In the genomic region with DNA sequence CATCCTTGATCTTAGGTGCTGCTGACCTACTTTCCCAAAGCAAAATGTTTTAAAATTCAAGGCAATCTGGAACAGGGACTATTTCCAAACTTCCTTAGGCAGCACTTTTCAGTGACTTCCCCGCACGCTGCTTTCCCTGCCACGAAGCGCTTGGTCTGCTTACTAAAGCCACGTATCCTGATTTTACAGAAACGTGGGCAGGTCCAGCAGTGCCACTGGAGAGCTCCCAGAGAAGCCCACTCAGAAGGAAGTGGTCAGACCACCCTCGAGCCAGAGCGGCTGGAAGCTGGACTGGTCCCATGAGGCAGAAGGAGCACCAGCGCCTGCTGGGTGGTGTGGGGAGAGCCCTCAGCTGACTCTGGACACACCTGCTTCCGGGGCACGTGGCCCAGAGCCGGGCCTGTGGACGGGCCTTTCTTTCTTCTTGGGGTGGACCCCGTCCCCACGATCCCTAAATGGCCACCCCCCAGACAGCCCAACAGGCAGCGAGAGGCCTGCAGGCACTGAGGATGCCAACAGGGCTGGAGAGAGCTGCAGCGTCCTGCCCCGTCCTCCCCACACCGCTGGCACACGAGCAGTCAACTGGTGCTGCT, we compare ENCODE assay signal across 22 cellular contexts. TPM values are rescaled to one million over a fixed set of nuclear protein-coding genes. Genes with fewer than 3 reads are reported as not detected.
DNase-seq lines count a peak whose midpoint lies in the region; ATAC-seq, FAIRE-seq and TF ChIP-seq lines count a peak whose summit lies in the region.
"Had no signal": no experiment of that assay in that cellular context is flagged by ENCODE, and none has a peak within 500 bp of the region (broad histone marks: within the 10 kb centered on the region; RNA-seq: fewer than 3 reads in every experiment).

No MANE protein-coding gene starts in this region.

- no peak overlapping the region for H3K4me3 Mint-ChIP-seq in CD4-positive, alpha-beta T cell

- no peak overlapping the region for H3K4me2 ChIP-seq in HepG2 (ENCODE audit: low read depth, low read length)

- peaks cover 66% of the 10 kb centered on the region for H3K36me3 Mint-ChIP-seq in CD4-positive, alpha-beta T cell (ENCODE audit: low read depth)

- no peak for TF ChIP-seq CTCF in CD4-positive, alpha-beta T cell (IDR thresholded peaks at IDR 0.05)
- TF ChIP-seq CTCF in adrenal gland (IDR thresholded peaks at IDR 0.05) (no peak), HepG2 (CRISPR knock-in tag; IDR thresholded peaks at IDR 0.05) (no peak)

- ATAC-seq in CD4-positive, alpha-beta T cell (ENCODE audit: poor library complexity), result no peak
- no peak for ATAC-seq in HepG2
- no peak for ATAC-seq in sciatic nerve
- no peak for ATAC-seq in GM21381 (IDR thresholded peaks at IDR 0.05; ENCODE audit: unreplicated experiment)
- ATAC-seq in GM18502 (IDR thresholded peaks at IDR 0.05; ENCODE audit: poor library complexity, unreplicated experiment), result no peak
- no peak for ATAC-seq in HG03571 (IDR thresholded peaks at IDR 0.05; ENCODE audit: unreplicated experiment)
- ATAC-seq in HG03095 (IDR thresholded peaks at IDR 0.05; ENCODE audit: unreplicated experiment), result no peak
- ATAC-seq: Right ventricle myocardium inferior had no signal

- H3K9me3 Mint-ChIP-seq in CD4-positive, alpha-beta T cell, result no peaks in the 10 kb centered on the region
- H3K9me3 Mint-ChIP-seq: CD4-positive, alpha-beta memory T cell had no signal

- no peaks in the 10 kb centered on the region for H3K27me3 ChIP-seq in CD4-positive, alpha-beta T cell (ENCODE audit: control insufficient read depth, insufficient read depth, low read length)
- no peaks in the 10 kb centered on the region for H3K27me3 ChIP-seq in adrenal gland
- H3K27me3 ChIP-seq in HepG2 (ENCODE audit: control insufficient read depth in 1 of 2, insufficient read depth in 2 of 2, low read length in 2 of 2), result no peaks in the 10 kb centered on the region

- BruUV-seq in HepG2 (replicated peaks; lab: Mats Ljungman, UMichigan), result no TSS peak

- peaks cover 23% of the 10 kb centered on the region for H3K79me2 ChIP-seq in HepG2 (ENCODE audit: insufficient read depth, low read length)

- TF ChIP-seq EP300 in HepG2 (IDR thresholded peaks at IDR 0.05; ENCODE audit: low read depth in 2 of 2, low read length in 2 of 2) (no peak), HepG2 (CRISPR knock-in tag; IDR thresholded peaks at IDR 0.05; ENCODE audit: borderline replicate concordance) (no peak)

- H3K27me3 Mint-ChIP-seq in CD4-positive, alpha-beta T cell, result no peaks in the 10 kb centered on the region
- H3K27me3 Mint-ChIP-seq: CD4-positive, alpha-beta memory T cell had no signal

- H3K4me1 ChIP-seq in adrenal gland (replicated peaks in 1 of 2), result peaks cover 14 to 33% of the 10 kb centered on the region in 2 donors
- peaks cover 64% of the 10 kb centered on the region for H3K4me1 ChIP-seq in HepG2 (ENCODE audit: insufficient read depth, low read length)

- no peak for TF ChIP-seq RAD21 in HepG2 (CRISPR knock-in tag; IDR thresholded peaks at IDR 0.05)

- CTCF ChIA-PET in CD4-positive, alpha-beta T cell (lab: Charles Lee), result no interaction called here
- CTCF ChIA-PET in HepG2 (lab: Yijun Ruan, JAX; ENCODE audit: low intra/inter-chr PET ratio, low total read pairs), result no interaction called here

- H3K4me3 ChIP-seq in adrenal gland, result no peak overlapping the region
- H3K4me3 ChIP-seq in HepG2 (replicated peaks in 1 of 3; ENCODE audit: insufficient read depth in 1 of 3, low read depth in 2 of 3, low read length in 3 of 3), result no peak overlapping the region
- H3K4me3 ChIP-seq: SK-N-MC had no signal

- DNase-seq in CD4-positive, alpha-beta T cell, result no peak
- DNase-seq in adrenal gland (peak in 1 of 7 donors; percentile 20), HepG2 (ENCODE audit: low spot score) (no peak), sciatic nerve (ENCODE audit: low spot score) (peak; percentile 40)
- DNase-seq: ACHN; AML-193; CD4-positive, alpha-beta memory T cell; DMS79; GOT3; Karpas-422; MM.1S; NCI-H1105; NCI-H1694; NCI-H2107; NCI-H2227 treated with DMSO at 0.1 percent for 48 hours; NCI-H524 had no signal

- POLR2A ChIA-PET in CD4-positive, alpha-beta T cell (lab: Charles Lee), result interaction anchor here (1.0 to 1.1 kb wide), 2 partner anchors 18 to 24 kb away, joined by 4 read pairs; a partner anchor contains a TSS
- POLR2A ChIA-PET in HepG2 (lab: Yijun Ruan, JAX), result interaction anchor here (1.4 kb wide), 1 partner anchor 19 kb away, joined by 5 read pairs; no protein-coding TSS in a partner anchor

- no peak overlapping the region for H3K9ac ChIP-seq in HepG2 (ENCODE audit: insufficient read depth, low read depth, low read length)

- H3K9me3 ChIP-seq in CD4-positive, alpha-beta T cell (ENCODE audit: control insufficient read depth, low read length), result no peaks in the 10 kb centered on the region
- H3K9me3 ChIP-seq in adrenal gland (replicated peaks in 1 of 3), result no peaks in the 10 kb centered on the region
- no peaks in the 10 kb centered on the region for H3K9me3 ChIP-seq in HepG2 (ENCODE audit: low read length)

- intact Hi-C loops in CD4-positive, alpha-beta T cell (cut with DNase I, micrococcal nuclease), result no loop called here
- intact Hi-C loops in adrenal gland (cut with DNase I) (no loop called here), HepG2 (cut with micrococcal nuclease; ENCODE audit: unreplicated experiment) (no loop called here), sciatic nerve (cut with DNase I) (no loop called here)

- 87 to 95% (median 91%) methylated on average over 14 to 20 of the region's 20 CpGs for WGBS in adrenal gland, 4 donors
- WGBS in HepG2 (ENCODE audit: low lambda C conversion rate), result 93% methylated on average over 13 of the region's 20 CpGs

- H2AFZ ChIP-seq in HepG2 (ENCODE audit: low read length), result no peak overlapping the region

- peak overlapping the region; percentile 14 for H3K27ac Mint-ChIP-seq in CD4-positive, alpha-beta T cell

- H3K4me1 Mint-ChIP-seq in CD4-positive, alpha-beta T cell (ENCODE audit: low read depth), result peaks cover 52% of the 10 kb centered on the region

- in situ Hi-C loops in HepG2 (cut with HindIII; ENCODE audit: extremely low pct_ligation_motif_present, low pct_unique_long_range_greater_than_20kb), result no loop called here

- H3K36me3 ChIP-seq in adrenal gland (replicated peaks in 1 of 2) (peaks cover 0 to 58% of the 10 kb centered on the region in 2 donors), HepG2 (replicated peaks in 1 of 2; ENCODE audit: control insufficient read depth in 1 of 2, insufficient read depth in 2 of 2, low read length in 2 of 2) (peaks cover 38 to 63% of the 10 kb centered on the region in 2 experiments)

- FAIRE-seq in HepG2 (lab: Jason Lieb, UNC), result no peak

- H4K20me1 ChIP-seq in HepG2 (ENCODE audit: insufficient read depth, low read length), result peaks cover 70% of the 10 kb centered on the region

- TF ChIP-seq POLR2A in adrenal gland (IDR thresholded peaks at IDR 0.05) (no peak), HepG2 (IDR thresholded peaks at IDR 0.05; ENCODE audit: insufficient read depth in 1 of 2, low read depth in 2 of 2, low read length in 2 of 2) (0 out of 4 replicates have a peak, but pooled peaks of 1 of the 2 experiments have one; percentile 13)

- H3K27ac ChIP-seq in CD4-positive, alpha-beta T cell (ENCODE audit: low read depth, low read length), result no peak overlapping the region
- H3K27ac ChIP-seq in adrenal gland (peak overlapping the region in 3 of 5 donors; percentile 45 to 72 (median 53)), HepG2 (ENCODE audit: extremely low read length, insufficient read depth, low read length) (no peak overlapping the region)
- H3K27ac ChIP-seq: SK-N-MC had no signal

RNA-seq across cellular contexts. Expression of a gene that starts 23.2 kb away (rescaled TPM):
- 10 to 100 TPM; 99.0 to 99.5 TPM for total RNA-seq in CD4-positive, alpha-beta T cell
- total RNA-seq in adrenal gland (100 to 1,000 TPM; 114 to 467 (median 251) TPM), HepG2 (2016; rRNA removed; fragmentation: Illumina TruSeq; extraction: Trizol) (89.4 and 161 TPM in 2 replicates), sciatic nerve (192 TPM)
- polyA plus RNA-seq in adrenal gland (100 to 1,000 TPM; 110 to 138 (median 118) TPM), HepG2 (2011; rRNA removed) (700 and 734 TPM in 2 replicates)
- 42.7 and 52.7 TPM in 2 replicates for total RNA-seq in HepG2 (2016; cell fraction: cytosol; rRNA removed; fragmentation: Illumina TruSeq; extraction: Trizol; ENCODE audit: low read depth)
- total RNA-seq in HepG2 (2016; cell fraction: insoluble cytoplasmic fraction; rRNA removed; fragmentation: Illumina TruSeq; extraction: Trizol), result 93.0 and 159 TPM in 2 replicates
- 72.6 and 73.1 TPM in 2 replicates for total RNA-seq in HepG2 (2016; cell fraction: membrane; rRNA removed; fragmentation: Illumina TruSeq; extraction: Trizol)
- 137 and 161 TPM in 2 replicates for total RNA-seq in HepG2 (2016; cell fraction: nucleus; rRNA removed; fragmentation: Illumina TruSeq; extraction: Trizol)
- polyA plus RNA-seq in HepG2 (2011; cell fraction: cytosol; rRNA removed), result 548 and 662 TPM in 2 replicates
- 529 and 555 TPM in 2 replicates for polyA plus RNA-seq in HepG2 (2011; cell fraction: nucleus; rRNA removed)
- polyA plus RNA-seq in HepG2 (2012), result 435 and 453 TPM in 2 replicates
- polyA plus RNA-seq in HepG2 (2016; cell fraction: cytosol; fragmentation: Illumina TruSeq; extraction: Trizol; ENCODE audit: low read depth), result 22.2 and 24.3 TPM in 2 replicates
- polyA plus RNA-seq in HepG2 (2016; cell fraction: insoluble cytoplasmic fraction; fragmentation: Illumina TruSeq; extraction: Trizol; ENCODE audit: low read depth), result 90.0 and 95.3 TPM in 2 replicates
- 47.9 and 49.9 TPM in 2 replicates for polyA plus RNA-seq in HepG2 (2016; cell fraction: membrane; fragmentation: Illumina TruSeq; extraction: Trizol; ENCODE audit: low read depth)
- 267 and 281 TPM in 2 replicates for polyA plus RNA-seq in HepG2 (2016; cell fraction: nucleus; fragmentation: Illumina TruSeq; extraction: Trizol; ENCODE audit: insufficient read depth, low read depth)
- 110 and 581 TPM in 2 replicates for polyA minus RNA-seq in HepG2 (2011; rRNA and poly(A)+ RNA removed; ENCODE audit: low replicate concordance)
- polyA minus RNA-seq in HepG2 (2011; cell fraction: cytosol; rRNA and poly(A)+ RNA removed), result 491 and 595 TPM in 2 replicates
- polyA minus RNA-seq in HepG2 (2011; cell fraction: nucleus; rRNA and poly(A)+ RNA removed), result 203 and 242 TPM in 2 replicates

RNA-seq across cellular contexts. Expression of a gene that starts 32.4 kb away (rescaled TPM):
- total RNA-seq in CD4-positive, alpha-beta T cell, result 10 to 100 TPM; 82.8 to 91.2 TPM
- total RNA-seq in adrenal gland (10 to 100 TPM; 64.4 to 92.3 (median 80.2) TPM), HepG2 (2016; rRNA removed; fragmentation: Illumina TruSeq; extraction: Trizol) (92.4 and 111 TPM in 2 replicates), sciatic nerve (65.5 TPM)
- polyA plus RNA-seq in adrenal gland (10 to 100 TPM; 21.1 to 70.6 (median 36.4) TPM), HepG2 (2011; rRNA removed) (46.6 and 51.4 TPM in 2 replicates)
- 75.4 and 89.7 TPM in 2 replicates for total RNA-seq in HepG2 (2016; cell fraction: cytosol; rRNA removed; fragmentation: Illumina TruSeq; extraction: Trizol; ENCODE audit: low read depth)
- total RNA-seq in HepG2 (2016; cell fraction: insoluble cytoplasmic fraction; rRNA removed; fragmentation: Illumina TruSeq; extraction: Trizol), result 95.7 and 103 TPM in 2 replicates
- 169 and 187 TPM in 2 replicates for total RNA-seq in HepG2 (2016; cell fraction: membrane; rRNA removed; fragmentation: Illumina TruSeq; extraction: Trizol)
- total RNA-seq in HepG2 (2016; cell fraction: nucleus; rRNA removed; fragmentation: Illumina TruSeq; extraction: Trizol), result 37.2 and 43.4 TPM in 2 replicates
- 69.8 and 78.7 TPM in 2 replicates for polyA plus RNA-seq in HepG2 (2011; cell fraction: cytosol; rRNA removed)
- polyA plus RNA-seq in HepG2 (2011; cell fraction: nucleus; rRNA removed), result 23.1 and 24.9 TPM in 2 replicates
- 80.3 and 83.9 TPM in 2 replicates for polyA plus RNA-seq in HepG2 (2012)
- polyA plus RNA-seq in HepG2 (2016; cell fraction: cytosol; fragmentation: Illumina TruSeq; extraction: Trizol; ENCODE audit: low read depth), result 129 and 158 TPM in 2 replicates
- 154 and 159 TPM in 2 replicates for polyA plus RNA-seq in HepG2 (2016; cell fraction: insoluble cytoplasmic fraction; fragmentation: Illumina TruSeq; extraction: Trizol; ENCODE audit: low read depth)
- 228 and 251 TPM in 2 replicates for polyA plus RNA-seq in HepG2 (2016; cell fraction: membrane; fragmentation: Illumina TruSeq; extraction: Trizol; ENCODE audit: low read depth)
- polyA plus RNA-seq in HepG2 (2016; cell fraction: nucleus; fragmentation: Illumina TruSeq; extraction: Trizol; ENCODE audit: insufficient read depth, low read depth), result 69.6 and 74.5 TPM in 2 replicates
- 52.3 and 76.3 TPM in 2 replicates for polyA minus RNA-seq in HepG2 (2011; rRNA and poly(A)+ RNA removed; ENCODE audit: low replicate concordance)
- polyA minus RNA-seq in HepG2 (2011; cell fraction: cytosol; rRNA and poly(A)+ RNA removed), result 36.4 and 40.4 TPM in 2 replicates
- 19.8 and 23.2 TPM in 2 replicates for polyA minus RNA-seq in HepG2 (2011; cell fraction: nucleus; rRNA and poly(A)+ RNA removed)

RNA-seq across cellular contexts. Expression of a gene that starts 48.7 kb away (rescaled TPM):
- total RNA-seq in CD4-positive, alpha-beta T cell, result 10 to 100 TPM; 89.9 to 96.8 TPM
- total RNA-seq in adrenal gland (10 to 100 TPM; 50.8 to 99.9 (median 74.1) TPM), HepG2 (2016; rRNA removed; fragmentation: Illumina TruSeq; extraction: Trizol) (55.4 and 62.0 TPM in 2 replicates), sciatic nerve (78.0 TPM)
- polyA plus RNA-seq in adrenal gland (10 to 100 TPM; 44.8 to 72.8 (median 63.7) TPM), HepG2 (2011; rRNA removed) (92.0 and 106 TPM in 2 replicates)
- 6.2 and 7.8 TPM in 2 replicates for total RNA-seq in HepG2 (2016; cell fraction: cytosol; rRNA removed; fragmentation: Illumina TruSeq; extraction: Trizol; ENCODE audit: low read depth)
- total RNA-seq in HepG2 (2016; cell fraction: insoluble cytoplasmic fraction; rRNA removed; fragmentation: Illumina TruSeq; extraction: Trizol), result 55.6 and 59.2 TPM in 2 replicates
- 24.1 and 25.4 TPM in 2 replicates for total RNA-seq in HepG2 (2016; cell fraction: membrane; rRNA removed; fragmentation: Illumina TruSeq; extraction: Trizol)
- total RNA-seq in HepG2 (2016; cell fraction: nucleus; rRNA removed; fragmentation: Illumina TruSeq; extraction: Trizol), result 58.4 and 64.5 TPM in 2 replicates
- polyA plus RNA-seq in HepG2 (2011; cell fraction: cytosol; rRNA removed), result 65.4 and 70.1 TPM in 2 replicates
- polyA plus RNA-seq in HepG2 (2011; cell fraction: nucleus; rRNA removed), result 159 and 211 TPM in 2 replicates
- 63.5 and 84.4 TPM in 2 replicates for polyA plus RNA-seq in HepG2 (2012)
- 6.2 and 8.1 TPM in 2 replicates for polyA plus RNA-seq in HepG2 (2016; cell fraction: cytosol; fragmentation: Illumina TruSeq; extraction: Trizol; ENCODE audit: low read depth)
- polyA plus RNA-seq in HepG2 (2016; cell fraction: insoluble cytoplasmic fraction; fragmentation: Illumina TruSeq; extraction: Trizol; ENCODE audit: low read depth), result 70.2 and 76.6 TPM in 2 replicates
- 18.6 and 20.2 TPM in 2 replicates for polyA plus RNA-seq in HepG2 (2016; cell fraction: membrane; fragmentation: Illumina TruSeq; extraction: Trizol; ENCODE audit: low read depth)
- 135 and 144 TPM in 2 replicates for polyA plus RNA-seq in HepG2 (2016; cell fraction: nucleus; fragmentation: Illumina TruSeq; extraction: Trizol; ENCODE audit: insufficient read depth, low read depth)
- polyA minus RNA-seq in HepG2 (2011; rRNA and poly(A)+ RNA removed; ENCODE audit: low replicate concordance), result 53.7 and 134 TPM in 2 replicates
- polyA minus RNA-seq in HepG2 (2011; cell fraction: cytosol; rRNA and poly(A)+ RNA removed), result 25.8 and 27.2 TPM in 2 replicates
- polyA minus RNA-seq in HepG2 (2011; cell fraction: nucleus; rRNA and poly(A)+ RNA removed), result 110 and 138 TPM in 2 replicates

Comparison
In these comparisons a context has a peak if more than half of its experiments do, and no peak if none do; other contexts are left out.
1. H3K27ac ChIP-seq: peak in adrenal gland (3 of 5); none in CD4-positive, alpha-beta T cell (single experiment) and HepG2 (single experiment).